16 cellular contexts compared by ENCODE assay signal in the genomic region with DNA sequence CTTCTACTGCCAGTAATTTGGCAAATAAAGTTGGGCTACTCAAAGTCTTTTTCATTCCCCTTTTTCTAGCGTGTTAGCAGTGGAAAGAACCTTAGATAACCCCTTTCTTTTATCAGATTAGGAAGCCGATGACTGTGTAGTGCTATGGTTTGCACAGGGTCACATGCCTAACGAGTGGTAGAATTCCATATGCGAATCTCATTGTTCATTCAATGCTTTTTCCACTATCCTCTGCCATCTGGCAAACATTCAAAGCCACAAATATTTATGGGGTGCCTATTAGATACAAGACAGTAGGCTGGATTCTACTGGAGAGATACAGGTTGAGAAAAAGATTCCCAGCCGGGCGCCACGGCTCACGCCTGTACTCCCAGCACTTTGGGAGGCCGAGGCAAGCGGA. TPM values are rescaled to one million over a fixed set of nuclear protein-coding genes. Genes with fewer than 3 reads are reported as not detected.
DNase-seq lines count a peak whose midpoint lies in the region; ATAC-seq, FAIRE-seq and TF ChIP-seq lines count a peak whose summit lies in the region.
"Had no signal": no experiment of that assay in that cellular context is flagged by ENCODE, and none has a peak within 500 bp of the region (broad histone marks: within the 10 kb centered on the region; RNA-seq: fewer than 3 reads in every experiment).

No MANE protein-coding gene starts in this region.

- no peak overlapping the region for H3K9ac ChIP-seq in astrocyte (ENCODE audit: low read length)

- DNase-seq in AG08395 (ENCODE audit: low spot score) (peak; percentile 44), HTR-8/SVneo (ENCODE audit: insufficient read length, low spot score) (peak; percentile 75), astrocyte (ENCODE audit: low read depth) (peak; percentile 93), hepatic stellate cell (ENCODE audit: low spot score) (peak; percentile 57), coronary artery (ENCODE audit: low spot score) (no peak), HuH-7 (ENCODE audit: low spot score) (no peak), NCI-H2227 (lab: John Stamatoyannopoulos, UW; ENCODE audit: unreplicated experiment) (no peak)
- DNase-seq: activated naive CD8-positive, alpha-beta T cell treated with anti-CD3 and anti-CD28 coated beads, Interleukin-2, amount 10 ng/mL, durations not matched to agents 7 days and 5 days; effector CD8-positive, alpha-beta T cell; lower lobe of right lung; NCI-H524; RPMI8226; stimulated activated CD8-positive, alpha-beta memory T cell treated with anti-CD3 and anti-CD28 coated beads, Interleukin-4, amount 100 ng/mL, for 48 hours had no signal

- no peak overlapping the region for H3K4me3 Mint-ChIP-seq in astrocyte (ENCODE audit: unreplicated experiment)
- H3K4me3 Mint-ChIP-seq: activated naive CD8-positive, alpha-beta T cell treated with anti-CD3 and anti-CD28 coated beads, Interleukin-2, amount 10 ng/mL, durations not matched to agents 7 days and 5 days had no signal

- H2AFZ ChIP-seq in astrocyte (ENCODE audit: low read depth, low read length) = no peak overlapping the region

- no peak for ATAC-seq in GM21447 (IDR thresholded peaks at IDR 0.05; ENCODE audit: unreplicated experiment)
- ATAC-seq: lower lobe of right lung had no signal

- FAIRE-seq in HTR-8/SVneo (lab: Jason Lieb, UNC) (no peak), astrocyte (lab: Jason Lieb, UNC) (no peak)
- FAIRE-seq: H54 had no signal

- H3K36me3 Mint-ChIP-seq in astrocyte (ENCODE audit: low read depth, unreplicated experiment) = no peaks in the 10 kb centered on the region
- H3K36me3 Mint-ChIP-seq: activated naive CD8-positive, alpha-beta T cell treated with anti-CD3 and anti-CD28 coated beads, Interleukin-2, amount 10 ng/mL, durations not matched to agents 7 days and 5 days had no signal

- H3K4me1 Mint-ChIP-seq in astrocyte (ENCODE audit: low read depth, unreplicated experiment) = peaks cover 22% of the 10 kb centered on the region
- H3K4me1 Mint-ChIP-seq: activated naive CD8-positive, alpha-beta T cell treated with anti-CD3 and anti-CD28 coated beads, Interleukin-2, amount 10 ng/mL, durations not matched to agents 7 days and 5 days had no signal

- H3K4me1 ChIP-seq in astrocyte (ENCODE audit: insufficient read depth, low read length) = peaks cover 14% of the 10 kb centered on the region
- H3K4me1 ChIP-seq: lower lobe of right lung had no signal

- no peaks in the 10 kb centered on the region for H3K36me3 ChIP-seq in astrocyte (ENCODE audit: insufficient read depth, low read length)
- H3K36me3 ChIP-seq: lower lobe of right lung, neutrophil had no signal

- no peaks in the 10 kb centered on the region for H3K79me2 ChIP-seq in astrocyte (ENCODE audit: insufficient read depth, low read length)

- no peak overlapping the region for H3K4me3 ChIP-seq in astrocyte (ENCODE audit: insufficient read depth, low read depth, low read length)
- no peak overlapping the region for H3K4me3 ChIP-seq in coronary artery
- H3K4me3 ChIP-seq: lower lobe of right lung had no signal

- H4K20me1 ChIP-seq in astrocyte (ENCODE audit: insufficient read depth, low read length) = no peaks in the 10 kb centered on the region

- no peaks in the 10 kb centered on the region for H3K27me3 ChIP-seq in astrocyte (ENCODE audit: insufficient read depth, low read length)
- H3K27me3 ChIP-seq: neutrophil had no signal

- H3K4me2 ChIP-seq in astrocyte (ENCODE audit: low read length) = peak overlapping the region; percentile 36

- peaks cover 2% of the 10 kb centered on the region for H3K27me3 Mint-ChIP-seq in astrocyte (ENCODE audit: low read depth, unreplicated experiment)

- TF ChIP-seq CTCF in astrocyte (IDR thresholded peaks at IDR 0.05; ENCODE audit: insufficient read depth, low read depth, low read length) = no peak
- no peak for TF ChIP-seq CTCF in coronary artery (IDR thresholded peaks at IDR 0.05)

- H3K27ac Mint-ChIP-seq in astrocyte (ENCODE audit: unreplicated experiment) = no peak overlapping the region
- H3K27ac Mint-ChIP-seq: activated naive CD8-positive, alpha-beta T cell treated with anti-CD3 and anti-CD28 coated beads, Interleukin-2, amount 10 ng/mL, durations not matched to agents 7 days and 5 days had no signal

- no peaks in the 10 kb centered on the region for H3K9me3 Mint-ChIP-seq in astrocyte (ENCODE audit: unreplicated experiment)

- no peaks in the 10 kb centered on the region for H3K9me3 ChIP-seq in astrocyte (ENCODE audit: insufficient read depth, low read depth, low read length)
- H3K9me3 ChIP-seq: lower lobe of right lung, neutrophil had no signal

- H3K27ac ChIP-seq in astrocyte (ENCODE audit: low read depth, low read length) (no peak overlapping the region), coronary artery (no peak overlapping the region)
- H3K27ac ChIP-seq: lower lobe of right lung, neutrophil had no signal

RNA-seq across cellular contexts. Expression of gene IER5, which starts 14.9 kb away (rescaled TPM):
- total RNA-seq in astrocyte = 23.2 and 28.3 TPM in 2 replicates

RNA-seq across cellular contexts. Expression of gene MR1, which starts 39.9 kb away (rescaled TPM):
- total RNA-seq in astrocyte = 1.2 and 1.6 TPM in 2 replicates

RNA-seq across cellular contexts. Expression of gene STX6, which starts 51.0 kb away (rescaled TPM):
- 23.1 and 27.6 TPM in 2 replicates for total RNA-seq in astrocyte

Comparison
In these comparisons a context has a peak if more than half of its experiments do, and no peak if none do; other contexts are left out.
1. DNase-seq: peak in AG08395 (single experiment), HTR-8/SVneo (single experiment), astrocyte (single experiment) and hepatic stellate cell (single experiment); none in coronary artery (single experiment), HuH-7 (single experiment) and NCI-H2227 (single experiment).